Comparison of ENCODE assay signal across 20 cellular contexts in genomic region chr7:154857240-154857639, GRCh38.
"Had no signal": no experiment of that assay in that cellular context is flagged by ENCODE, and none has a peak within 500 bp of the region (broad histone marks: within the 10 kb centered on the region; RNA-seq: fewer than 3 reads in every experiment).

No MANE protein-coding gene starts in this region.

- ATAC-seq: activated T-cell treated with anti-CD3 and anti-CD28 coated beads, Interleukin-2, amount 50 U/mL, for 72 hours; lower lobe of right lung; right lobe of liver; stimulated activated naive B cell treated with anti-CD40 and anti-IgM and Interleukin-4, amounts not matched to agents 10 μg/mL and 1 μg/mL and 100 μg/mL, for 72 hours had no signal

- H3K4me3 ChIP-seq: lower lobe of right lung, right lobe of liver, smooth muscle cell, thoracic aorta, upper lobe of left lung had no signal

- H3K27ac ChIP-seq: lower lobe of right lung, right lobe of liver, thoracic aorta, upper lobe of left lung had no signal

- DNase-seq: activated CD4-positive, alpha-beta memory T cell treated with anti-CD3 and anti-CD28 coated beads, Interleukin-2, amount 10 ng/mL, durations not matched to agents 7 days and 5 days; activated CD4-positive, alpha-beta T cell treated with anti-CD3 and anti-CD28 coated beads for 4 hours; activated CD4-positive, CD25-positive, alpha-beta regulatory T cell; activated effector memory CD4-positive, alpha-beta T cell treated with Interleukin-2 at 50 U/mL for 16 hours; activated naive CD4-positive, alpha-beta T cell treated with anti-CD3 and anti-CD28 coated beads, Interleukin-2, amount 10 ng/mL, durations not matched to agents 7 days and 5 days; activated T-cell treated with anti-CD3 and anti-CD28 coated beads, Interleukin-2, amount 50 U/mL, for 72 hours; cerebellar nuclear complex; effector CD8-positive, alpha-beta T cell; erythroblast; foreskin fibroblast; lower lobe of right lung; naive B cell; right lobe of liver; stimulated activated CD4-positive, alpha-beta T cell treated with anti-CD3 and anti-CD28 coated beads, Interleukin-15, amount 100 ng/mL, for 24 hours; stimulated activated CD8-positive, alpha-beta memory T cell treated with anti-CD3 and anti-CD28 coated beads, Interleukin-4, amount 100 ng/mL, for 48 hours; stimulated activated naive B cell treated with anti-CD40 and anti-IgM and Interleukin-4, amounts not matched to agents 10 μg/mL and 1 μg/mL and 100 μg/mL, for 72 hours; T1000; upper lobe of left lung had no signal
